ENCODE assay signal across 14 cellular contexts in genomic region chr6:35678021-35678654, GRCh38. TPM values are rescaled to one million over a fixed set of nuclear protein-coding genes. Genes with fewer than 3 reads are reported as not detected.
DNase-seq lines count a peak whose midpoint lies in the region; ATAC-seq and TF ChIP-seq lines count a peak whose summit lies in the region.
"Had no signal": no experiment of that assay in that cellular context is flagged by ENCODE, and none has a peak within 500 bp of the region (broad histone marks: within the 10 kb centered on the region; RNA-seq: fewer than 3 reads in every experiment).

No MANE protein-coding gene starts in this region.

- H3K27ac ChIP-seq in SK-N-SH (ENCODE audit: low read depth in 2 of 2, low read length in 1 of 2) (peak overlapping the region; percentile 25 to 56; a peak in 3 of 4 replicates), gastrocnemius medialis (peak overlapping the region; percentile 48 to 97 (median 80))
- H3K27ac ChIP-seq: parathyroid adenoma had no signal

- POLR2A ChIA-PET in SK-N-SH (lab: Yijun Ruan, JAX), result interaction anchor here (0.6 kb wide), 1 partner anchor 300 kb away, joined by 5 read pairs; no protein-coding TSS in a partner anchor

- H3K27me3 ChIP-seq in SK-N-SH (ENCODE audit: insufficient read depth), result no peaks in the 10 kb centered on the region
- no peaks in the 10 kb centered on the region for H3K27me3 ChIP-seq in gastrocnemius medialis
- H3K27me3 ChIP-seq: uterus had no signal

- in situ Hi-C loops in gastrocnemius medialis (cut with MboI; ENCODE audit: low sequenced_read_pairs in 4 of 4), result loop anchor here in 1 of 4 donors (10.0 kb wide), 1 partner anchor 53 kb away; no protein-coding TSS in a partner anchor

- peaks cover 4 to 26% of the 10 kb centered on the region in 2 experiments; a peak in 3 of 4 replicates for H3K4me1 ChIP-seq in SK-N-SH (ENCODE audit: control insufficient read depth in 1 of 2, insufficient read depth in 2 of 2, low read depth in 1 of 2, low read length in 1 of 2)
- H3K4me1 ChIP-seq in gastrocnemius medialis, result peaks cover 89 to 92% of the 10 kb centered on the region in 2 donors
- H3K4me1 ChIP-seq: uterus had no signal

- H3F3A ChIP-seq in SK-N-SH (replicated peaks; ENCODE audit: insufficient read depth), result peaks cover 7% of the 10 kb centered on the region

- no peak overlapping the region; the same call in 1 of the 2 replicates for H3K9ac ChIP-seq in SK-N-SH
- H3K9ac ChIP-seq: parathyroid adenoma had no signal

- H3K36me3 Mint-ChIP-seq in activated T-cell treated with anti-CD3 and anti-CD28 coated beads, Interleukin-2, amount 50 U/mL, for 24 hours (ENCODE audit: low read depth), result peaks cover 55% of the 10 kb centered on the region

- no peak overlapping the region for H3K4me3 Mint-ChIP-seq in activated T-cell treated with anti-CD3 and anti-CD28 coated beads, Interleukin-2, amount 50 U/mL, for 24 hours

- TF ChIP-seq EP300 in SK-N-SH (IDR thresholded peaks at IDR 0.05; ENCODE audit: borderline replicate concordance in 1 of 2, low read depth in 1 of 2, low read length in 1 of 2), result no peak

- peak overlapping the region; percentile 49; the same call in 1 of the 2 replicates for H3K4me2 ChIP-seq in SK-N-SH

- H3K27ac Mint-ChIP-seq in activated T-cell treated with anti-CD3 and anti-CD28 coated beads, Interleukin-2, amount 50 U/mL, for 24 hours, result peak overlapping the region; percentile 81

- H4K20me1 ChIP-seq in SK-N-SH (ENCODE audit: insufficient read depth), result no peaks in the 10 kb centered on the region

- DNase-seq in activated T-cell treated with anti-CD3 and anti-CD28 coated beads, Interleukin-2, amount 50 U/mL, for 24 hours, result no peak
- no peak for DNase-seq in activated T-cell treated with anti-CD3 and anti-CD28 coated beads, Interleukin-2, amount 50 U/mL, for 48 hours
- DNase-seq in SK-N-SH, result no peak
- DNase-seq in dermis blood vessel endothelial cell, result peak; percentile 52
- no peak for DNase-seq in gastrocnemius medialis
- no peak for DNase-seq in NCI-H146 treated with DMSO at 0.1 percent for 48 hours (lab: John Stamatoyannopoulos, UW; ENCODE audit: unreplicated experiment)
- no peak for DNase-seq in stimulated activated CD4-positive, alpha-beta T cell treated with anti-CD3 and anti-CD28 coated beads, Interleukin-12 subunit alpha, Interleukin-12 subunit beta, amount 100 ng/mL, for 4 hours
- DNase-seq: activated gamma-delta T cell, cerebellar nuclear complex, DMS53, uterus had no signal

- H3K79me2 ChIP-seq in SK-N-SH (ENCODE audit: insufficient read depth), result peaks cover 4% of the 10 kb centered on the region; the same call in 1 of the 2 replicates

- H3K9me3 ChIP-seq in SK-N-SH (no peaks in the 10 kb centered on the region), gastrocnemius medialis (no peaks in the 10 kb centered on the region)
- H3K9me3 ChIP-seq: uterus had no signal

- peaks cover 89% of the 10 kb centered on the region for H3K4me1 Mint-ChIP-seq in activated T-cell treated with anti-CD3 and anti-CD28 coated beads, Interleukin-2, amount 50 U/mL, for 24 hours (ENCODE audit: low read depth)

- H3K36me3 ChIP-seq in SK-N-SH (replicated peaks in 1 of 2; ENCODE audit: control insufficient read depth in 1 of 2, insufficient read depth in 2 of 2, low read length in 1 of 2) (no peaks in the 10 kb centered on the region), gastrocnemius medialis (peaks cover 0 to 66% of the 10 kb centered on the region in 2 donors)
- H3K36me3 ChIP-seq: uterus had no signal

- H3K27me3 Mint-ChIP-seq in activated T-cell treated with anti-CD3 and anti-CD28 coated beads, Interleukin-2, amount 50 U/mL, for 24 hours, result no peaks in the 10 kb centered on the region

- no peak for TF ChIP-seq RAD21 in SK-N-SH (IDR thresholded peaks at IDR 0.05; ENCODE audit: low read length)

- peak overlapping the region; percentile 31; the same call in 1 of the 2 replicates for H2AFZ ChIP-seq in SK-N-SH (ENCODE audit: low read depth)
- H2AFZ ChIP-seq: parathyroid adenoma had no signal

- H3K4me3 ChIP-seq in SK-N-SH (ENCODE audit: low read depth in 2 of 2, low read length in 1 of 2), result no peak overlapping the region
- peak overlapping the region; percentile 4 to 85 (median 44) for H3K4me3 ChIP-seq in gastrocnemius medialis
- H3K4me3 ChIP-seq: uterus had no signal

- TF ChIP-seq CTCF in SK-N-SH (IDR thresholded peaks at IDR 0.05) (no peak), gastrocnemius medialis (IDR thresholded peaks at IDR 0.05 in 4 of 5, conservative IDR thresholded peaks at IDR 0.05 in 1 of 5) (no peak)

- no peak for ATAC-seq in gastrocnemius medialis
- ATAC-seq in HG02840 (IDR thresholded peaks at IDR 0.05; ENCODE audit: low FRiP score, unreplicated experiment), result no peak
- ATAC-seq: esophagus mucosa had no signal

- 53% methylated on average over 4 of the region's 4 CpGs for WGBS in SK-N-SH (ENCODE audit: low lambda C conversion rate)

- no peaks in the 10 kb centered on the region for H3K9me3 Mint-ChIP-seq in activated T-cell treated with anti-CD3 and anti-CD28 coated beads, Interleukin-2, amount 50 U/mL, for 24 hours

- intact Hi-C loops in gastrocnemius medialis (cut with DNase I; ENCODE audit: low total_unique reads), result no loop called here

- CTCF ChIA-PET in SK-N-SH (lab: Yijun Ruan, JAX), result interaction anchor here (0.6 to 1.0 kb wide), 2 partner anchors 59 to 95 kb away, joined by 3 read pairs; partner anchors contain the start of gene ARMC12

- TF ChIP-seq POLR2A in gastrocnemius medialis (IDR thresholded peaks at IDR 0.05), result no peak

- H3K9me2 ChIP-seq in SK-N-SH, result no peaks in the 10 kb centered on the region

TF ChIP-seq in SK-N-SH, 30 proteins besides CTCF, POLR2A, EP300 and RAD21:
- TF ChIP-seq SMC3 (IDR thresholded peaks at IDR 0.05; ENCODE audit: low read depth, low read length), result no peak
- TF ChIP-seq MEF2A (IDR thresholded peaks at IDR 0.05; ENCODE audit: borderline replicate concordance, low read depth), result no peak
- no peak for TF ChIP-seq ELF1 (IDR thresholded peaks at IDR 0.05)
- TF ChIP-seq TCF12 (IDR thresholded peaks at IDR 0.05), result no peak
- no peak for TF ChIP-seq USF1 (IDR thresholded peaks at IDR 0.05; ENCODE audit: borderline replicate concordance, low read depth)
- no peak for TF ChIP-seq MXI1 (IDR thresholded peaks at IDR 0.05; ENCODE audit: low read depth, low read length)
- TF ChIP-seq RFX5 (IDR thresholded peaks at IDR 0.05; ENCODE audit: low read length), result no peak
- no peak for TF ChIP-seq POLR2AphosphoS5 (IDR thresholded peaks at IDR 0.05; ENCODE audit: low read depth, low read length)
- no peak for TF ChIP-seq FOXM1 (IDR thresholded peaks at IDR 0.05; ENCODE audit: low read depth)
- TF ChIP-seq MAX (IDR thresholded peaks at IDR 0.05; ENCODE audit: low read depth), result no peak
- no peak for TF ChIP-seq FOXJ3 (CRISPR knock-in tag; IDR thresholded peaks at IDR 0.05)
- no peak for TF ChIP-seq GATA2 (CRISPR knock-in tag; IDR thresholded peaks at IDR 0.05)

RNA-seq across cellular contexts. Expression of gene FKBP5, which starts 10.6 kb away (rescaled TPM):
- polyA plus RNA-seq in SK-N-SH (2012; rRNA removed), result 4.2 and 5.1 TPM in 2 replicates
- polyA plus RNA-seq in SK-N-SH (2012; cell fraction: cytosol; rRNA removed), result 6.7 and 7.4 TPM in 2 replicates
- polyA plus RNA-seq in SK-N-SH (2012; cell fraction: nucleus; rRNA removed), result 2.2 and 3.5 TPM in 2 replicates
- 40.0 and 73.4 TPM in 2 replicates for total RNA-seq in dermis blood vessel endothelial cell
- 1,000 to 10,000 TPM in 2 of 4 donors, 100 to 1,000 TPM in 2; 665 to 1,753 (median 1,205) TPM for total RNA-seq in gastrocnemius medialis

RNA-seq across cellular contexts. Expression of gene ARMC12, which starts 58.7 kb away (rescaled TPM):
- polyA plus RNA-seq in SK-N-SH (2012; rRNA removed), result 1.6 and 2.0 TPM in 2 replicates
- polyA plus RNA-seq in SK-N-SH (2012; cell fraction: cytosol; rRNA removed), result 0.58 and 0.72 TPM in 2 replicates
- 18.1 and 19.9 TPM in 2 replicates for polyA plus RNA-seq in SK-N-SH (2012; cell fraction: nucleus; rRNA removed)
- total RNA-seq in dermis blood vessel endothelial cell (0.34 and 0.37 TPM in 2 replicates), gastrocnemius medialis (1 to 10 TPM in 1 of 4 donors, not detected in 3; 6.2 TPM)
- total RNA-seq: esophagus mucosa had no signal

Comparison
In these comparisons a context has a peak if more than half of its experiments do, and no peak if none do; other contexts are left out.
1. H3K4me3 ChIP-seq: peak in gastrocnemius medialis (4 of 4); none in SK-N-SH (0 of 2).